8 cellular contexts compared by ENCODE assay signal in genomic region chr11:126267650-126268049, GRCh38.
A peak's percentile ranks its signal among the peaks of the same experiment; 100 is the strongest.
DNase-seq lines count a peak whose midpoint lies in the region; ATAC-seq and TF ChIP-seq lines count a peak whose summit lies in the region.

No MANE protein-coding gene starts in this region.

- H3K4me2 ChIP-seq in SU-DHL-6 (ENCODE audit: low read depth, low read length, poor library complexity, severe bottlenecking): peak overlapping the region; percentile 80

- H3K9me3 ChIP-seq in SU-DHL-6 (ENCODE audit: insufficient read depth, low read length): no peaks in the 10 kb centered on the region

- no peak overlapping the region for H2AFZ ChIP-seq in SU-DHL-6 (ENCODE audit: low read depth, low read length, severe bottlenecking)

- H4K20me1 ChIP-seq in SU-DHL-6 (ENCODE audit: low read depth, low read length): no peaks in the 10 kb centered on the region

- H3K27ac ChIP-seq in SU-DHL-6 (ENCODE audit: low read depth, low read length) (no peak overlapping the region), rectal smooth muscle tissue (ENCODE audit: low read depth, low read length) (peak overlapping the region; percentile 85)

- no peak for DNase-seq in fibroblast of mammary gland (ENCODE audit: low read depth)
- no peak for DNase-seq in NCI-H2171 treated with DMSO at 0.1 percent for 48 hours (lab: John Stamatoyannopoulos, UW)
- DNase-seq in posterior cingulate gyrus: no peak

- peaks cover 6% of the 10 kb centered on the region for H3K4me1 ChIP-seq in rectal smooth muscle tissue (ENCODE audit: control insufficient read depth, insufficient read depth, low read length)

- no peaks in the 10 kb centered on the region for H3F3A ChIP-seq in SU-DHL-6 (ENCODE audit: insufficient read depth)

- ATAC-seq in GM19455 (IDR thresholded peaks at IDR 0.05; ENCODE audit: unreplicated experiment) (no peak), HG03469 (IDR thresholded peaks at IDR 0.05; ENCODE audit: unreplicated experiment) (no peak)

- intact Hi-C loops in posterior cingulate gyrus (cut with DNase I): loop anchor here (5.0 kb wide), 1 partner anchor 55 kb away; the partner anchor contains the start of genes FAM118B and RPUSD4

- no peaks in the 10 kb centered on the region for H3K27me3 ChIP-seq in SU-DHL-6 (ENCODE audit: low read length)
- H3K27me3 ChIP-seq in rectal smooth muscle tissue (ENCODE audit: control insufficient read depth, insufficient read depth, low read length): no peaks in the 10 kb centered on the region

- no peaks in the 10 kb centered on the region for H3K36me3 ChIP-seq in SU-DHL-6 (ENCODE audit: low read length)
- peaks cover 40% of the 10 kb centered on the region for H3K36me3 ChIP-seq in rectal smooth muscle tissue (ENCODE audit: control insufficient read depth, insufficient read depth, low read length)

- H3K79me2 ChIP-seq in SU-DHL-6 (ENCODE audit: insufficient read depth, low read length): peaks cover 25% of the 10 kb centered on the region

- TF ChIP-seq CTCF in SU-DHL-6 (IDR thresholded peaks at IDR 0.05; ENCODE audit: insufficient read depth, low read length, poor library complexity, severe bottlenecking) (no peak), fibroblast of mammary gland (conservative IDR thresholded peaks at IDR 0.05; ENCODE audit: control insufficient read depth, insufficient read depth, low read depth, low read length) (no peak)

- H3K9me2 ChIP-seq in SU-DHL-6 (replicated peaks; ENCODE audit: insufficient read depth, low read length): no peaks in the 10 kb centered on the region

- peak overlapping the region; percentile 98 for H3K4me3 ChIP-seq in GM08714 (ENCODE audit: low read length)
- H3K4me3 ChIP-seq in SU-DHL-6 (ENCODE audit: insufficient read depth, low read length, poor library complexity, severe bottlenecking): peak overlapping the region; percentile 57
- H3K4me3 ChIP-seq in fibroblast of mammary gland (ENCODE audit: control insufficient read depth, low read depth, low read length): peak overlapping the region; percentile 90
- peak overlapping the region; percentile 97 for H3K4me3 ChIP-seq in rectal smooth muscle tissue (ENCODE audit: low read length)

- peak overlapping the region; percentile 74 for H3K9ac ChIP-seq in SU-DHL-6 (ENCODE audit: low read length)
- peak overlapping the region; percentile 92 for H3K9ac ChIP-seq in rectal smooth muscle tissue (ENCODE audit: low read length)
